15 cellular contexts compared by ENCODE assay signal in genomic region chr16:87353613-87354012, GRCh38. TPM values are rescaled to one million over a fixed set of nuclear protein-coding genes. Genes with fewer than 3 reads are reported as not detected.
DNase-seq lines count a peak whose midpoint lies in the region; ATAC-seq and TF ChIP-seq lines count a peak whose summit lies in the region.
"Had no signal": no experiment of that assay in that cellular context is flagged by ENCODE, and none has a peak within 500 bp of the region (broad histone marks: within the 10 kb centered on the region; RNA-seq: fewer than 3 reads in every experiment).

No MANE protein-coding gene starts in this region.

- H3K27me3 Mint-ChIP-seq in Caco-2 (ENCODE audit: insufficient read depth, unreplicated experiment) = no peaks in the 10 kb centered on the region
- H3K27me3 Mint-ChIP-seq in WTC11 (ENCODE audit: low read depth) = no peaks in the 10 kb centered on the region
- no peaks in the 10 kb centered on the region for H3K27me3 Mint-ChIP-seq in endothelial cell (ENCODE audit: unreplicated experiment)
- H3K27me3 Mint-ChIP-seq: CD4-positive, alpha-beta T cell had no signal

- H2AFZ ChIP-seq in osteoblast (ENCODE audit: low read length) = no peak overlapping the region

- BruUV-seq in Caco-2 (replicated peaks; lab: Mats Ljungman, UMichigan) = no TSS peak

- H3K9me3 ChIP-seq in Caco-2 = no peaks in the 10 kb centered on the region
- H3K9me3 ChIP-seq in osteoblast (ENCODE audit: low read depth, low read length) = no peaks in the 10 kb centered on the region
- H3K9me3 ChIP-seq: A549 had no signal

- peaks cover 16% of the 10 kb centered on the region for H4K20me1 ChIP-seq in osteoblast (ENCODE audit: insufficient read depth, low read length)

- H3K4me1 Mint-ChIP-seq in Caco-2 (ENCODE audit: low read depth, unreplicated experiment) (peaks cover 13% of the 10 kb centered on the region), WTC11 (no peaks in the 10 kb centered on the region), endothelial cell (ENCODE audit: unreplicated experiment) (no peaks in the 10 kb centered on the region)
- H3K4me1 Mint-ChIP-seq: H9 had no signal

- intact Hi-C loops in Caco-2 (cut with micrococcal nuclease; ENCODE audit: unreplicated experiment) = no loop called here

- peaks cover 27% of the 10 kb centered on the region for H3K79me2 ChIP-seq in osteoblast (ENCODE audit: insufficient read depth, low read length)

- no peak overlapping the region for H3K4me3 ChIP-seq in Caco-2 (ENCODE audit: low read depth, low read length)
- H3K4me3 ChIP-seq in osteoblast (ENCODE audit: insufficient read depth, low read length) = no peak overlapping the region
- H3K4me3 ChIP-seq: A549, GM12878 had no signal

- TF ChIP-seq CTCF in Caco-2 (IDR thresholded peaks at IDR 0.05; ENCODE audit: insufficient read depth in 1 of 2, low read depth in 1 of 2, low read length in 1 of 2, severe bottlenecking in 1 of 2, unreplicated experiment in 1 of 2) = no peak
- TF ChIP-seq CTCF in WTC11 (IDR thresholded peaks at IDR 0.05) = no peak
- no peak for TF ChIP-seq CTCF in osteoblast (IDR thresholded peaks at IDR 0.05; ENCODE audit: extremely low read depth, low read depth, low read length)
- TF ChIP-seq CTCF in endothelial cell (IDR thresholded peaks at IDR 0.05; ENCODE audit: unreplicated experiment) = no peak

- CTCF ChIA-PET in Caco-2 (lab: Charles Lee) (no interaction called here), WTC11 (lab: Charles Lee) (no interaction called here)

- DNase-seq in NCI-H82 (lab: John Stamatoyannopoulos, UW) (peak; percentile 33), NCI-H82 treated with DMSO at 0.1 percent for 48 hours (lab: John Stamatoyannopoulos, UW; ENCODE audit: unreplicated experiment) (no peak), Caco-2 (no peak), WTC11 (ENCODE audit: low spot score) (no peak), osteoblast (ENCODE audit: insufficient read length, low spot score, missing footprints) (peak; percentile 17), DMS 273 treated with DMSO at 0.1 percent for 48 hours (lab: John Stamatoyannopoulos, UW) (no peak), endothelial cell (ENCODE audit: low spot score) (no peak)
- DNase-seq: AML-193; CD4-positive, alpha-beta T cell; DMS79 treated with DMSO at 0.1 percent for 48 hours; H9 had no signal

- H3K36me3 ChIP-seq in Caco-2 (ENCODE audit: control insufficient read depth, insufficient read depth, low read length) (peaks cover 1% of the 10 kb centered on the region), osteoblast (ENCODE audit: insufficient read depth, low read length) (peaks cover 24% of the 10 kb centered on the region)

- POLR2A ChIA-PET in Caco-2 (lab: Charles Lee) = no interaction called here
- POLR2A ChIA-PET in WTC11 (lab: Charles Lee) = no interaction called here

- H3K27ac Mint-ChIP-seq in Caco-2 (ENCODE audit: unreplicated experiment) (peak overlapping the region; percentile 78), WTC11 (peak overlapping the region; percentile 45; the same call in 1 of the 2 replicates), endothelial cell (ENCODE audit: unreplicated experiment) (no peak overlapping the region)
- H3K27ac Mint-ChIP-seq: CD4-positive, alpha-beta T cell had no signal

- H3K27me3 ChIP-seq in Caco-2 (replicated peaks; ENCODE audit: control insufficient read depth, insufficient read depth, low read length) (no peaks in the 10 kb centered on the region), osteoblast (ENCODE audit: insufficient read depth, low read length) (no peaks in the 10 kb centered on the region)

- peaks cover 22% of the 10 kb centered on the region for H3K4me1 ChIP-seq in Caco-2
- peaks cover 7% of the 10 kb centered on the region for H3K4me1 ChIP-seq in osteoblast (ENCODE audit: insufficient read depth, low read length)
- H3K4me1 ChIP-seq: A549 had no signal

- H3K36me3 Mint-ChIP-seq in Caco-2 (ENCODE audit: insufficient read depth, unreplicated experiment) (peaks cover 49% of the 10 kb centered on the region), WTC11 (peaks cover 7% of the 10 kb centered on the region), endothelial cell (ENCODE audit: low read depth, unreplicated experiment) (no peaks in the 10 kb centered on the region)

- no peak for ATAC-seq in WTC11
- ATAC-seq: A549, GM12878 had no signal

- H3K4me2 ChIP-seq in osteoblast (ENCODE audit: insufficient read depth, low read length) = no peak overlapping the region
- H3K4me2 ChIP-seq: A549 had no signal

- no peaks in the 10 kb centered on the region for H3K9me3 Mint-ChIP-seq in Caco-2 (ENCODE audit: unreplicated experiment)
- H3K9me3 Mint-ChIP-seq in WTC11 = no peaks in the 10 kb centered on the region
- H3K9me3 Mint-ChIP-seq in endothelial cell (ENCODE audit: unreplicated experiment) = no peaks in the 10 kb centered on the region
- H3K9me3 Mint-ChIP-seq: CD4-positive, alpha-beta T cell; H9 had no signal

- H3K4me3 Mint-ChIP-seq in Caco-2 (ENCODE audit: unreplicated experiment) (no peak overlapping the region), WTC11 (no peak overlapping the region), endothelial cell (ENCODE audit: unreplicated experiment) (no peak overlapping the region)
- H3K4me3 Mint-ChIP-seq: CD4-positive, alpha-beta T cell; H9 had no signal

- no peak overlapping the region for H3K27ac ChIP-seq in osteoblast (ENCODE audit: low read depth, low read length)
- H3K27ac ChIP-seq: 22Rv1, A549, C4-2B had no signal

TF ChIP-seq in WTC11, 78 proteins besides CTCF, POLR2A, EP300 and RAD21:
- no peak for TF ChIP-seq SMAD3 (CRISPR knock-in tag; IDR thresholded peaks at IDR 0.05; ENCODE audit: borderline replicate concordance)
- TF ChIP-seq AR (CRISPR knock-in tag; IDR thresholded peaks at IDR 0.05) = no peak
- no peak for TF ChIP-seq E2F5 (CRISPR knock-in tag; IDR thresholded peaks at IDR 0.05)

RNA-seq across cellular contexts. Expression of gene FBXO31, which starts 30.0 kb away (rescaled TPM):
- total RNA-seq in Caco-2 (2022) (50.9 and 55.6 TPM in 2 replicates), WTC11 (2021) (20.8 to 24.2 TPM (median 22.6 TPM) in 3 replicates), osteoblast (31.2 and 33.3 TPM in 2 replicates), endothelial cell (ENCODE audit: unreplicated experiment) (13.5 TPM)

RNA-seq across cellular contexts. Expression of gene C16orf95, which starts 36.4 kb away (rescaled TPM):
- total RNA-seq in Caco-2 (2022) = 4.4 and 6.9 TPM in 2 replicates
- total RNA-seq in WTC11 (2021) = 5.7 to 7.5 TPM (median 7.1 TPM) in 3 replicates
- 4.0 and 4.4 TPM in 2 replicates for total RNA-seq in osteoblast
- total RNA-seq in endothelial cell (ENCODE audit: unreplicated experiment) = 6.5 TPM

RNA-seq across cellular contexts. Expression of gene MAP1LC3B, which starts 38.5 kb away (rescaled TPM):
- total RNA-seq in Caco-2 (2022) (64.7 and 72.3 TPM in 2 replicates), WTC11 (2021) (40.1 to 46.9 TPM (median 43.2 TPM) in 3 replicates), osteoblast (44.5 and 62.5 TPM in 2 replicates), endothelial cell (ENCODE audit: unreplicated experiment) (71.6 TPM)

Comparison
In these comparisons a context has a peak if more than half of its experiments do, and no peak if none do; other contexts are left out.
1. DNase-seq: peak in NCI-H82 (single experiment) and osteoblast (single experiment); none in NCI-H82 treated with DMSO at 0.1 percent for 48 hours (single experiment), Caco-2 (0 of 2), WTC11 (single experiment), DMS 273 treated with DMSO at 0.1 percent for 48 hours (single experiment) and endothelial cell (single experiment).